1 cellular context compared by ENCODE assay signal in the genomic region with DNA sequence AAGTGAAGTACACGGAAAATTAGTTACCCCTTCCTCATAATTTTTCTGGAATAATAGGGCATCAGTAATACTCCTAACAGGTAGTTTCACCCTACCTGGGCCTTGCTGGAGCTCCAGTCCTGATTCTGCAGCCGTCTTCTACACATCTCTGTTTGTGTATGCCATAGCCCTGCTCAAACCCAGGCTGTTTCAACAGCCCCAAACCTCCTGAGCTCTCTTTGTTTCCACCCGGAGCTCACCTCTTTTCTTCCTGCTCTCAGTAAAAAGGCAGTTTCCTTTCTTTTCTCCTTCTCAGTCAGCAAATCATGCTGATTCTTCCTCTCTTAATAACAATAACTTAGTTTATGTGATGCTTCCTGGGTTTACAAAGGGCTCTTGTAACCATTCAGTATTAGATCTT.
TF ChIP-seq lines count a peak whose summit lies in the region.

No MANE protein-coding gene starts in this region.

TF ChIP-seq in GM23338, 12 proteins besides CTCF, POLR2A, EP300 and RAD21 (continued from another document):
- TF ChIP-seq, protein P1, sequence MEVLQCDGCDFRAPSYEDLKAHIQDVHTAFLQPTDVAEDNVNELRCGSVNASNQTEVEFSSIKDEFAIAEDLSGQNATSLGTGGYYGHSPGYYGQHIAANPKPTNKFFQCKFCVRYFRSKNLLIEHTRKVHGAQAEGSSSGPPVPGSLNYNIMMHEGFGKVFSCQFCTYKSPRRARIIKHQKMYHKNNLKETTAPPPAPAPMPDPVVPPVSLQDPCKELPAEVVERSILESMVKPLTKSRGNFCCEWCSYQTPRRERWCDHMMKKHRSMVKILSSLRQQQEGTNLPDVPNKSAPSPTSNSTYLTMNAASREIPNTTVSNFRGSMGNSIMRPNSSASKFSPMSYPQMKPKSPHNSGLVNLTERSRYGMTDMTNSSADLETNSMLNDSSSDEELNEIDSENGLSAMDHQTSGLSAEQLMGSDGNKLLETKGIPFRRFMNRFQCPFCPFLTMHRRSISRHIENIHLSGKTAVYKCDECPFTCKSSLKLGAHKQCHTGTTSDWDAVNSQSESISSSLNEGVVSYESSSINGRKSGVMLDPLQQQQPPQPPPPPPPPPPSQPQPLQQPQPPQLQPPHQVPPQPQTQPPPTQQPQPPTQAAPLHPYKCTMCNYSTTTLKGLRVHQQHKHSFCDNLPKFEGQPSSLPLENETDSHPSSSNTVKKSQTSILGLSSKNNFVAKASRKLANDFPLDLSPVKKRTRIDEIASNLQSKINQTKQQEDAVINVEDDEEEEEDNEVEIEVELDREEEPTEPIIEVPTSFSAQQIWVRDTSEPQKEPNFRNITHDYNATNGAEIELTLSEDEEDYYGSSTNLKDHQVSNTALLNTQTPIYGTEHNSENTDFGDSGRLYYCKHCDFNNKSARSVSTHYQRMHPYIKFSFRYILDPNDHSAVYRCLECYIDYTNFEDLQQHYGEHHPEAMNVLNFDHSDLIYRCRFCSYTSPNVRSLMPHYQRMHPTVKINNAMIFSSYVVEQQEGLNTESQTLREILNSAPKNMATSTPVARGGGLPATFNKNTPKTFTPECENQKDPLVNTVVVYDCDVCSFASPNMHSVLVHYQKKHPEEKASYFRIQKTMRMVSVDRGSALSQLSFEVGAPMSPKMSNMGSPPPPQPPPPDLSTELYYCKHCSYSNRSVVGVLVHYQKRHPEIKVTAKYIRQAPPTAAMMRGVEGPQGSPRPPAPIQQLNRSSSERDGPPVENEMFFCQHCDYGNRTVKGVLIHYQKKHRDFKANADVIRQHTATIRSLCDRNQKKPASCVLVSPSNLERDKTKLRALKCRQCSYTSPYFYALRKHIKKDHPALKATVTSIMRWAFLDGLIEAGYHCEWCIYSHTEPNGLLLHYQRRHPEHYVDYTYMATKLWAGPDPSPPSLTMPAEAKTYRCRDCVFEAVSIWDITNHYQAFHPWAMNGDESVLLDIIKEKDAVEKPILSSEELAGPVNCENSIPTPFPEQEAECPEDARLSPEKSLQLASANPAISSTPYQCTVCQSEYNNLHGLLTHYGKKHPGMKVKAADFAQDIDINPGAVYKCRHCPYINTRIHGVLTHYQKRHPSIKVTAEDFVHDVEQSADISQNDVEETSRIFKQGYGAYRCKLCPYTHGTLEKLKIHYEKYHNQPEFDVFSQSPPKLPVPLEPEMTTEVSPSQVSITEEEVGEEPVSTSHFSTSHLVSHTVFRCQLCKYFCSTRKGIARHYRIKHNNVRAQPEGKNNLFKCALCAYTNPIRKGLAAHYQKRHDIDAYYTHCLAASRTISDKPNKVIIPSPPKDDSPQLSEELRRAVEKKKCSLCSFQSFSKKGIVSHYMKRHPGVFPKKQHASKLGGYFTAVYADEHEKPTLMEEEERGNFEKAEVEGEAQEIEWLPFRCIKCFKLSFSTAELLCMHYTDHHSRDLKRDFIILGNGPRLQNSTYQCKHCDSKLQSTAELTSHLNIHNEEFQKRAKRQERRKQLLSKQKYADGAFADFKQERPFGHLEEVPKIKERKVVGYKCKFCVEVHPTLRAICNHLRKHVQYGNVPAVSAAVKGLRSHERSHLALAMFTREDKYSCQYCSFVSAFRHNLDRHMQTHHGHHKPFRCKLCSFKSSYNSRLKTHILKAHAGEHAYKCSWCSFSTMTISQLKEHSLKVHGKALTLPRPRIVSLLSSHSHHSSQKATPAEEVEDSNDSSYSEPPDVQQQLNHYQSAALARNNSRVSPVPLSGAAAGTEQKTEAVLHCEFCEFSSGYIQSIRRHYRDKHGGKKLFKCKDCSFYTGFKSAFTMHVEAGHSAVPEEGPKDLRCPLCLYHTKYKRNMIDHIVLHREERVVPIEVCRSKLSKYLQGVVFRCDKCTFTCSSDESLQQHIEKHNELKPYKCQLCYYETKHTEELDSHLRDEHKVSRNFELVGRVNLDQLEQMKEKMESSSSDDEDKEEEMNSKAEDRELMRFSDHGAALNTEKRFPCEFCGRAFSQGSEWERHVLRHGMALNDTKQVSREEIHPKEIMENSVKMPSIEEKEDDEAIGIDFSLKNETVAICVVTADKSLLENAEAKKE (CRISPR knock-in tag; IDR thresholded peaks at IDR 0.05), result no peak
- no peak for TF ChIP-seq EZH2phosphoT487 (IDR thresholded peaks at IDR 0.05; ENCODE audit: unreplicated experiment)
- no peak for TF ChIP-seq EZH2 (IDR thresholded peaks at IDR 0.05; ENCODE audit: low read depth, unreplicated experiment)
- no peak for TF ChIP-seq POLR2AphosphoS5 (IDR thresholded peaks at IDR 0.05; ENCODE audit: low read depth)
- TF ChIP-seq, protein P2, sequence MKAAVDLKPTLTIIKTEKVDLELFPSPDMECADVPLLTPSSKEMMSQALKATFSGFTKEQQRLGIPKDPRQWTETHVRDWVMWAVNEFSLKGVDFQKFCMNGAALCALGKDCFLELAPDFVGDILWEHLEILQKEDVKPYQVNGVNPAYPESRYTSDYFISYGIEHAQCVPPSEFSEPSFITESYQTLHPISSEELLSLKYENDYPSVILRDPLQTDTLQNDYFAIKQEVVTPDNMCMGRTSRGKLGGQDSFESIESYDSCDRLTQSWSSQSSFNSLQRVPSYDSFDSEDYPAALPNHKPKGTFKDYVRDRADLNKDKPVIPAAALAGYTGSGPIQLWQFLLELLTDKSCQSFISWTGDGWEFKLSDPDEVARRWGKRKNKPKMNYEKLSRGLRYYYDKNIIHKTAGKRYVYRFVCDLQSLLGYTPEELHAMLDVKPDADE (IDR thresholded peaks at IDR 0.05), result no peak
- TF ChIP-seq CREB1 (CRISPR knock-in tag; IDR thresholded peaks at IDR 0.05; ENCODE audit: low read depth), result no peak
- no peak for TF ChIP-seq NANOG (IDR thresholded peaks at IDR 0.05; ENCODE audit: borderline replicate concordance)
- no peak for TF ChIP-seq JUNB (IDR thresholded peaks at IDR 0.05; ENCODE audit: unreplicated experiment)
- TF ChIP-seq STAT1 (IDR thresholded peaks at IDR 0.05; ENCODE audit: unreplicated experiment), result no peak
